1 cellular context compared by ENCODE assay signal in the genomic region with DNA sequence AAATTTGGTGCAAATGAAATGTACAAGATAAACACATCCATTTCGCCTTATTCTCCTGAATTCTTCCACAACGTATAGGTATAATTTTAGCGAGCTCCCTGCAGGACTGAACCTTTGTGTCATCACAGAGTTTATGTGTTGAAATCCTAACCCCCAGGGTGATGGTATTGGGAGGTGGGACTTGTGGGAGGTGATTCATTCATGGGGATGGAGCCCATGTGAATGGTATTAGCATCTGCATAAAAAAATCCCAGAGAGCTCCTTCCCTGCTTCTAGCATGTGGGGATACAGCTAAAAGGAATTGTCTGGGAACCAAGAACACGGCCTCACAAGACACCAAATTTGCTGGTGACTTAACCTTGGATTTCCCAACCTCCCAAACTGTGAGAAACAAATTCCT.
TF ChIP-seq lines count a peak whose summit lies in the region.

No MANE protein-coding gene starts in this region.

TF ChIP-seq in GM23338, 12 proteins besides CTCF, POLR2A, EP300 and RAD21 (continued from another document):
- TF ChIP-seq, protein P1, sequence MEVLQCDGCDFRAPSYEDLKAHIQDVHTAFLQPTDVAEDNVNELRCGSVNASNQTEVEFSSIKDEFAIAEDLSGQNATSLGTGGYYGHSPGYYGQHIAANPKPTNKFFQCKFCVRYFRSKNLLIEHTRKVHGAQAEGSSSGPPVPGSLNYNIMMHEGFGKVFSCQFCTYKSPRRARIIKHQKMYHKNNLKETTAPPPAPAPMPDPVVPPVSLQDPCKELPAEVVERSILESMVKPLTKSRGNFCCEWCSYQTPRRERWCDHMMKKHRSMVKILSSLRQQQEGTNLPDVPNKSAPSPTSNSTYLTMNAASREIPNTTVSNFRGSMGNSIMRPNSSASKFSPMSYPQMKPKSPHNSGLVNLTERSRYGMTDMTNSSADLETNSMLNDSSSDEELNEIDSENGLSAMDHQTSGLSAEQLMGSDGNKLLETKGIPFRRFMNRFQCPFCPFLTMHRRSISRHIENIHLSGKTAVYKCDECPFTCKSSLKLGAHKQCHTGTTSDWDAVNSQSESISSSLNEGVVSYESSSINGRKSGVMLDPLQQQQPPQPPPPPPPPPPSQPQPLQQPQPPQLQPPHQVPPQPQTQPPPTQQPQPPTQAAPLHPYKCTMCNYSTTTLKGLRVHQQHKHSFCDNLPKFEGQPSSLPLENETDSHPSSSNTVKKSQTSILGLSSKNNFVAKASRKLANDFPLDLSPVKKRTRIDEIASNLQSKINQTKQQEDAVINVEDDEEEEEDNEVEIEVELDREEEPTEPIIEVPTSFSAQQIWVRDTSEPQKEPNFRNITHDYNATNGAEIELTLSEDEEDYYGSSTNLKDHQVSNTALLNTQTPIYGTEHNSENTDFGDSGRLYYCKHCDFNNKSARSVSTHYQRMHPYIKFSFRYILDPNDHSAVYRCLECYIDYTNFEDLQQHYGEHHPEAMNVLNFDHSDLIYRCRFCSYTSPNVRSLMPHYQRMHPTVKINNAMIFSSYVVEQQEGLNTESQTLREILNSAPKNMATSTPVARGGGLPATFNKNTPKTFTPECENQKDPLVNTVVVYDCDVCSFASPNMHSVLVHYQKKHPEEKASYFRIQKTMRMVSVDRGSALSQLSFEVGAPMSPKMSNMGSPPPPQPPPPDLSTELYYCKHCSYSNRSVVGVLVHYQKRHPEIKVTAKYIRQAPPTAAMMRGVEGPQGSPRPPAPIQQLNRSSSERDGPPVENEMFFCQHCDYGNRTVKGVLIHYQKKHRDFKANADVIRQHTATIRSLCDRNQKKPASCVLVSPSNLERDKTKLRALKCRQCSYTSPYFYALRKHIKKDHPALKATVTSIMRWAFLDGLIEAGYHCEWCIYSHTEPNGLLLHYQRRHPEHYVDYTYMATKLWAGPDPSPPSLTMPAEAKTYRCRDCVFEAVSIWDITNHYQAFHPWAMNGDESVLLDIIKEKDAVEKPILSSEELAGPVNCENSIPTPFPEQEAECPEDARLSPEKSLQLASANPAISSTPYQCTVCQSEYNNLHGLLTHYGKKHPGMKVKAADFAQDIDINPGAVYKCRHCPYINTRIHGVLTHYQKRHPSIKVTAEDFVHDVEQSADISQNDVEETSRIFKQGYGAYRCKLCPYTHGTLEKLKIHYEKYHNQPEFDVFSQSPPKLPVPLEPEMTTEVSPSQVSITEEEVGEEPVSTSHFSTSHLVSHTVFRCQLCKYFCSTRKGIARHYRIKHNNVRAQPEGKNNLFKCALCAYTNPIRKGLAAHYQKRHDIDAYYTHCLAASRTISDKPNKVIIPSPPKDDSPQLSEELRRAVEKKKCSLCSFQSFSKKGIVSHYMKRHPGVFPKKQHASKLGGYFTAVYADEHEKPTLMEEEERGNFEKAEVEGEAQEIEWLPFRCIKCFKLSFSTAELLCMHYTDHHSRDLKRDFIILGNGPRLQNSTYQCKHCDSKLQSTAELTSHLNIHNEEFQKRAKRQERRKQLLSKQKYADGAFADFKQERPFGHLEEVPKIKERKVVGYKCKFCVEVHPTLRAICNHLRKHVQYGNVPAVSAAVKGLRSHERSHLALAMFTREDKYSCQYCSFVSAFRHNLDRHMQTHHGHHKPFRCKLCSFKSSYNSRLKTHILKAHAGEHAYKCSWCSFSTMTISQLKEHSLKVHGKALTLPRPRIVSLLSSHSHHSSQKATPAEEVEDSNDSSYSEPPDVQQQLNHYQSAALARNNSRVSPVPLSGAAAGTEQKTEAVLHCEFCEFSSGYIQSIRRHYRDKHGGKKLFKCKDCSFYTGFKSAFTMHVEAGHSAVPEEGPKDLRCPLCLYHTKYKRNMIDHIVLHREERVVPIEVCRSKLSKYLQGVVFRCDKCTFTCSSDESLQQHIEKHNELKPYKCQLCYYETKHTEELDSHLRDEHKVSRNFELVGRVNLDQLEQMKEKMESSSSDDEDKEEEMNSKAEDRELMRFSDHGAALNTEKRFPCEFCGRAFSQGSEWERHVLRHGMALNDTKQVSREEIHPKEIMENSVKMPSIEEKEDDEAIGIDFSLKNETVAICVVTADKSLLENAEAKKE (CRISPR knock-in tag; IDR thresholded peaks at IDR 0.05), result no peak
- no peak for TF ChIP-seq CREB1 (CRISPR knock-in tag; IDR thresholded peaks at IDR 0.05; ENCODE audit: low read depth)
- TF ChIP-seq ZNF331 (CRISPR knock-in tag; IDR thresholded peaks at IDR 0.05; ENCODE audit: low read depth), result no peak
